ENCODE assay signal across 8 cellular contexts in genomic region chr2:226799976-226800940, GRCh38. TPM values are rescaled to one million over a fixed set of nuclear protein-coding genes. Genes with fewer than 3 reads are reported as not detected.
DNase-seq lines count a peak whose midpoint lies in the region; ATAC-seq and TF ChIP-seq lines count a peak whose summit lies in the region.

No MANE protein-coding gene starts in this region.

- peaks cover 4 to 14% of the 10 kb centered on the region in 2 donors for H3K27me3 Mint-ChIP-seq in CD4-positive, alpha-beta memory T cell

- H3K4ac ChIP-seq in IMR-90 (ENCODE audit: low read depth, low read length) = peak overlapping the region; percentile 91

- no peaks in the 10 kb centered on the region for H3K9me3 ChIP-seq in CD4-positive, alpha-beta memory T cell (ENCODE audit: control insufficient read depth in 1 of 2, low read length in 2 of 2)
- H3K9me3 ChIP-seq in IMR-90 (ENCODE audit: control insufficient read depth, insufficient read depth, low read length) (no peaks in the 10 kb centered on the region), iPS-18a (ENCODE audit: control insufficient read depth, low read depth, low read length) (no peaks in the 10 kb centered on the region)

- peak overlapping the region in 1 of 2 donors; percentile 10 for H3K4me3 ChIP-seq in CD4-positive, alpha-beta memory T cell (ENCODE audit: low read length in 2 of 2)
- H3K4me3 ChIP-seq in IMR-90 (ENCODE audit: insufficient read depth, low read depth, low read length) (peak overlapping the region; percentile 78), iPS-18a (ENCODE audit: low read length) (peak overlapping the region; percentile 91), skeletal muscle cell (ENCODE audit: low read depth, low read length) (peak overlapping the region; percentile 73)

- H3K4me3 Mint-ChIP-seq in CD4-positive, alpha-beta memory T cell = peak overlapping the region; percentile 68 to 88 (median 84)

- peak overlapping the region; percentile 79 for H3K23ac ChIP-seq in IMR-90 (ENCODE audit: low read depth, low read length)

- no peaks in the 10 kb centered on the region for H3K9me1 ChIP-seq in IMR-90 (ENCODE audit: insufficient read depth, low read length)

- in situ Hi-C loops in IMR-90 (cut with MboI; ENCODE audit: low sequenced_read_pairs) = loop anchor here (5.0 to 25.0 kb wide), 6 partner anchors 145 to 1688 kb away; no protein-coding TSS in a partner anchor

- WGBS in IMR-90 (ENCODE audit: extremely low coverage in 2 of 2, insufficient read length in 1 of 2), 2 experiments = 21% methylated on average over 4 of the region's 39 CpGs; no CpG with 5 or more reads in 1 of the 2 experiments

- peak overlapping the region; percentile 22 for H3K18ac ChIP-seq in IMR-90 (ENCODE audit: low read depth, low read length)

- H2BK20ac ChIP-seq in IMR-90 (ENCODE audit: low read depth, low read length) = peak overlapping the region; percentile 66; the same call in 1 of the 2 replicates

- peak overlapping the region; percentile 80 for H3K4me2 ChIP-seq in IMR-90 (ENCODE audit: low read depth, low read length)

- no peaks in the 10 kb centered on the region for H3K36me3 ChIP-seq in CD4-positive, alpha-beta memory T cell (ENCODE audit: insufficient read depth, low read length)
- H3K36me3 ChIP-seq in IMR-90 (ENCODE audit: control insufficient read depth, insufficient read depth, low read length) (peaks cover 30% of the 10 kb centered on the region), iPS-18a (ENCODE audit: control insufficient read depth, low read depth, low read length) (peaks cover 5% of the 10 kb centered on the region)

- H2BK120ac ChIP-seq in IMR-90 (ENCODE audit: low read depth, low read length) = peak overlapping the region; percentile 83

- peak overlapping the region; percentile 58 to 91 for H4K8ac ChIP-seq in IMR-90 (ENCODE audit: low read depth in 2 of 2, low read length in 2 of 2)

- H3K14ac ChIP-seq in IMR-90 (replicated peaks; ENCODE audit: low read depth, low read length) = peak overlapping the region; percentile 41

- peak overlapping the region in 3 of 7 donors; percentile 51 to 75 (median 71) for H3K27ac Mint-ChIP-seq in CD4-positive, alpha-beta memory T cell

- H2AFZ ChIP-seq in IMR-90 (replicated peaks; ENCODE audit: low read length, poor library complexity) = peak overlapping the region; percentile 86

- TF ChIP-seq CTCF in IMR-90 (conservative IDR thresholded peaks at IDR 0.05; ENCODE audit: low read depth, low read length) = no peak

- peak overlapping the region; percentile 37; the same call in 1 of the 3 replicates for H2BK15ac ChIP-seq in IMR-90 (ENCODE audit: low read depth, low read length)

- no peaks in the 10 kb centered on the region for H3K27me3 ChIP-seq in CD4-positive, alpha-beta memory T cell (ENCODE audit: insufficient read depth, low read length)
- H3K27me3 ChIP-seq in IMR-90 (ENCODE audit: control insufficient read depth, insufficient read depth, low read length) (no peaks in the 10 kb centered on the region), iPS-18a (ENCODE audit: control insufficient read depth, insufficient read depth, low read length) (no peaks in the 10 kb centered on the region)

- no peak for DNase-seq in CD4-positive, alpha-beta memory T cell
- peak; percentile 23 for DNase-seq in IMR-90
- DNase-seq in amniotic epithelial cell (ENCODE audit: low read depth) = peak; percentile 49
- DNase-seq in skeletal muscle cell (ENCODE audit: low read depth) = no peak
- no peak for DNase-seq in cortex of kidney (lab: John Stamatoyannopoulos, UW)
- DNase-seq in SKM-1 (lab: John Stamatoyannopoulos, UW; ENCODE audit: unreplicated experiment) = no peak

- H3K4me1 Mint-ChIP-seq in CD4-positive, alpha-beta memory T cell = peaks cover 16 to 32% (median 22%) of the 10 kb centered on the region in 4 donors

- H4K91ac ChIP-seq in IMR-90 (ENCODE audit: insufficient read depth, low read depth, low read length) = peak overlapping the region; percentile 48

- peaks cover 22% of the 10 kb centered on the region for H3K4me1 ChIP-seq in CD4-positive, alpha-beta memory T cell (ENCODE audit: insufficient read depth, low read length)
- H3K4me1 ChIP-seq in IMR-90 (ENCODE audit: control insufficient read depth, insufficient read depth, low read length) (peaks cover 2% of the 10 kb centered on the region; the same call in 1 of the 2 replicates), iPS-18a (ENCODE audit: control insufficient read depth, low read depth, low read length) (peaks cover 21% of the 10 kb centered on the region)

- peaks cover 4 to 25% of the 10 kb centered on the region in 2 experiments for H3K79me1 ChIP-seq in IMR-90 (ENCODE audit: low read depth in 1 of 2, low read length in 2 of 2)

- dilution Hi-C loops in IMR-90 (cut with HindIII; ENCODE audit: low sequenced_read_pairs, unreplicated experiment) = no loop called here

- peak overlapping the region; percentile 99 for H2BK5ac ChIP-seq in IMR-90 (ENCODE audit: low read depth, low read length, poor library complexity, severe bottlenecking)

- peak overlapping the region; percentile 31 for H4K5ac ChIP-seq in IMR-90 (ENCODE audit: low read depth, low read length)

- peak overlapping the region; percentile 69 for H3K9ac ChIP-seq in IMR-90 (ENCODE audit: low read depth, low read length)
- H3K9ac ChIP-seq in iPS-18a (ENCODE audit: low read length) = no peak overlapping the region

- no peaks in the 10 kb centered on the region for H3K9me3 Mint-ChIP-seq in CD4-positive, alpha-beta memory T cell

- H4K20me1 ChIP-seq in IMR-90 (ENCODE audit: insufficient read depth, low read length) = peaks cover 17% of the 10 kb centered on the region

- peak overlapping the region; percentile 75 for H2AK9ac ChIP-seq in IMR-90 (replicated peaks; ENCODE audit: low read depth, low read length, poor library complexity)

- peak overlapping the region; percentile 78; the same call in 1 of the 2 replicates for H2AK5ac ChIP-seq in IMR-90 (ENCODE audit: low read depth, low read length)

- no TSS peak for BruUV-seq in IMR-90 (replicated peaks; lab: Mats Ljungman, UMichigan)

- intact Hi-C loops in CD4-positive, alpha-beta memory T cell (cut with micrococcal nuclease) = loop anchor here (1.0 to 10.0 kb wide), 6 partner anchors 9 to 773 kb away; partner anchors contain the start of gene RHBDD1
- intact Hi-C loops in IMR-90 (cut with micrococcal nuclease) = loop anchor here (1.0 to 10.0 kb wide), 4 partner anchors 185 to 911 kb away; no protein-coding TSS in a partner anchor

- CTCF ChIA-PET in CD4-positive, alpha-beta memory T cell (lab: Charles Lee; ENCODE audit: partially characterized antibody) = interaction anchor here (0.7 to 6.3 kb wide), 13 partner anchors 10 to 1135 kb away, joined by 3 to 59 read pairs (median 4); no protein-coding TSS in a partner anchor
- CTCF ChIA-PET in IMR-90 (lab: Yijun Ruan, JAX) = interaction anchor here (0.5 to 1.3 kb wide), 5 partner anchors 20 to 911 kb away, joined by 3 to 5 read pairs (median 3); no protein-coding TSS in a partner anchor

- POLR2A ChIA-PET in CD4-positive, alpha-beta memory T cell (lab: Charles Lee; ENCODE audit: partially characterized antibody) = interaction anchor here (1.7 to 2.5 kb wide), 2 partner anchors 10 to 35 kb away, joined by 12 to 18 read pairs; partner anchors contain the start of gene RHBDD1
- POLR2A ChIA-PET in IMR-90 (lab: Charles Lee; ENCODE audit: unreplicated experiment) = interaction anchor here (0.6 to 1.1 kb wide), 6 partner anchors 11 to 368 kb away, joined by 3 to 11 read pairs (median 4); no protein-coding TSS in a partner anchor

- H3K27ac ChIP-seq in CD4-positive, alpha-beta memory T cell (ENCODE audit: low read depth, low read length) = no peak overlapping the region
- H3K27ac ChIP-seq in IMR-90 (ENCODE audit: insufficient read depth, low read length) = peak overlapping the region; percentile 83
- H3K27ac ChIP-seq in iPS-18a (ENCODE audit: low read length) = no peak overlapping the region

- H3K36me3 Mint-ChIP-seq in CD4-positive, alpha-beta memory T cell = no peaks in the 10 kb centered on the region

- no peak for TF ChIP-seq RAD21 in IMR-90 (IDR thresholded peaks at IDR 0.05; ENCODE audit: low read length)

- ATAC-seq in IMR-90 (ENCODE audit: low read depth) = no peak
- ATAC-seq in HG03095 (IDR thresholded peaks at IDR 0.05; ENCODE audit: unreplicated experiment) = no peak

- H3K56ac ChIP-seq in IMR-90 (ENCODE audit: extremely low read depth, insufficient read depth, low read length) = peak overlapping the region; percentile 52

- TF ChIP-seq POLR2A in IMR-90 (IDR thresholded peaks at IDR 0.05; ENCODE audit: low read depth, low read length) = no peak

TF ChIP-seq in IMR-90, 13 proteins besides CTCF, POLR2A, EP300 and RAD21 (continues in another document):
- TF ChIP-seq RCOR1 (IDR thresholded peaks at IDR 0.05; ENCODE audit: insufficient replicate concordance, low read length) = no peak
- no peak for TF ChIP-seq MAZ (IDR thresholded peaks at IDR 0.05; ENCODE audit: borderline replicate concordance, low read depth, low read length)
- no peak for TF ChIP-seq CHD1 (IDR thresholded peaks at IDR 0.05; ENCODE audit: low read depth, low read length)
- no peak for TF ChIP-seq RFX5 (IDR thresholded peaks at IDR 0.05; ENCODE audit: low read depth, low read length)
- TF ChIP-seq FOS (IDR thresholded peaks at IDR 0.05; ENCODE audit: low read depth, low read length) = no peak
- TF ChIP-seq, protein P1, sequence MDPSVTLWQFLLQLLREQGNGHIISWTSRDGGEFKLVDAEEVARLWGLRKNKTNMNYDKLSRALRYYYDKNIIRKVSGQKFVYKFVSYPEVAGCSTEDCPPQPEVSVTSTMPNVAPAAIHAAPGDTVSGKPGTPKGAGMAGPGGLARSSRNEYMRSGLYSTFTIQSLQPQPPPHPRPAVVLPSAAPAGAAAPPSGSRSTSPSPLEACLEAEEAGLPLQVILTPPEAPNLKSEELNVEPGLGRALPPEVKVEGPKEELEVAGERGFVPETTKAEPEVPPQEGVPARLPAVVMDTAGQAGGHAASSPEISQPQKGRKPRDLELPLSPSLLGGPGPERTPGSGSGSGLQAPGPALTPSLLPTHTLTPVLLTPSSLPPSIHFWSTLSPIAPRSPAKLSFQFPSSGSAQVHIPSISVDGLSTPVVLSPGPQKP (IDR thresholded peaks at IDR 0.05; ENCODE audit: borderline replicate concordance, low read depth, low read length) = no peak
- TF ChIP-seq MXI1 (IDR thresholded peaks at IDR 0.05; ENCODE audit: borderline replicate concordance, low read depth, low read length) = no peak
- TF ChIP-seq SMC3 (IDR thresholded peaks at IDR 0.05; ENCODE audit: low read depth, low read length) = no peak

RNA-seq across cellular contexts. Expression of gene IRS1, which starts 0.6 kb away (rescaled TPM):
- total RNA-seq in CD4-positive, alpha-beta memory T cell = 1 to 10 TPM; 2.2 to 2.4 TPM
- polyA plus RNA-seq in CD4-positive, alpha-beta memory T cell = under 1 TPM; 0.02 to 0.03 TPM
- total RNA-seq in IMR-90 (2012; rRNA removed) = 21.1 and 29.4 TPM in 2 replicates
- polyA plus RNA-seq in IMR-90 (2012; rRNA removed) = 37.1 and 44.5 TPM in 2 replicates
- polyA plus RNA-seq in IMR-90 (2012; cell fraction: cytosol; rRNA removed) = 15.4 and 40.6 TPM in 2 replicates
- polyA plus RNA-seq in IMR-90 (2012; cell fraction: nucleus; rRNA removed; ENCODE audit: low replicate concordance) = 20.3 and 39.6 TPM in 2 replicates

RNA-seq across cellular contexts. Expression of gene RHBDD1, which starts 35.6 kb away (rescaled TPM):
- 10 to 100 TPM; 54.6 to 66.0 TPM for total RNA-seq in CD4-positive, alpha-beta memory T cell
- 10 to 100 TPM; 15.6 to 26.8 TPM for polyA plus RNA-seq in CD4-positive, alpha-beta memory T cell
- total RNA-seq in IMR-90 (2012; rRNA removed) = 11.9 and 14.0 TPM in 2 replicates
- 9.3 and 9.7 TPM in 2 replicates for polyA plus RNA-seq in IMR-90 (2012; rRNA removed)
- polyA plus RNA-seq in IMR-90 (2012; cell fraction: cytosol; rRNA removed) = 4.0 and 4.1 TPM in 2 replicates
- 3.8 and 8.8 TPM in 2 replicates for polyA plus RNA-seq in IMR-90 (2012; cell fraction: nucleus; rRNA removed; ENCODE audit: low replicate concordance)

Comparison
In these comparisons a context has a peak if more than half of its experiments do, and no peak if none do; other contexts are left out.
1. DNase-seq: peak in IMR-90 (single experiment) and amniotic epithelial cell (single experiment); none in CD4-positive, alpha-beta memory T cell (0 of 5), skeletal muscle cell (single experiment), cortex of kidney (single experiment) and SKM-1 (single experiment).